In the genomic region with DNA sequence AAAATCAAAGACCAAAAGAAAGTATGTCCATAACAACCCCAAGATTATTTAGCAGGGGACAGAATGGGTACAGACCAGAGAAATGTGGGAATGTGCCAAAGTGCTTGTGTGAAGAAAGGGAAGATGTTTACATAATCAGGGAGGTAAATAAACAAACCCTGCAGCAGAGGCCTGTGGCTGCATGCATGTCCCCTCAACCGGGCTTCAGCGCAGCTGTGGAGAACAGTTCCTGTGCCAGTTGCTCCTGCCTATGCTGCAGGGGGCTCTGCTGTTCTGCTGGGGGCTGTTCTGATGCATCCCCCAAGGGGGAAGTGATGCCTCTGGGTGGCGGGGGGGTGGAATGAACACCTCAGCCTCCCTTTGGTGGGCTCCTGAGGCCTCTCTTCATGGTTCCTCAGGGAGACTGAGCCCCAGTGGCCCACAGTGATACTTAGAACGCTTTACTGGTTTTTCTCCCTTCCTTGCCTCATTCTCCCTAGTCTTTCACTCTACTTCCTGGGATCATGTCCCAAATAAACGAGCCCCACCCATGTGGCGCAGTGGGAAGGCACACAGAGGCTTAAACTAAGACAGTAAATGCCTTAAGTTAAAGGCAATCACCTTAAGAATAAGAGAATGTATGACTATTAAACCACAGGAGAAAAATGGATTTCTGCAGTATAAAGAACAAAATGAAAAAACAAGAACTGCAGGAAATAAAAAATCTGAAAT, we compare ENCODE assay signal across 17 cellular contexts. TPM values are rescaled to one million over a fixed set of nuclear protein-coding genes. Genes with fewer than 3 reads are reported as not detected.
DNase-seq lines count a peak whose midpoint lies in the region; ATAC-seq and TF ChIP-seq lines count a peak whose summit lies in the region.
"Had no signal": no experiment of that assay in that cellular context is flagged by ENCODE, and none has a peak within 500 bp of the region (broad histone marks: within the 10 kb centered on the region; RNA-seq: fewer than 3 reads in every experiment).

No MANE protein-coding gene starts in this region.

- peak overlapping the region; percentile 57 to 59 for H3K27ac ChIP-seq in tibial artery
- H3K27ac ChIP-seq in naive thymus-derived CD4-positive, alpha-beta T cell (ENCODE audit: low read depth, low read length), result no peak overlapping the region
- H3K27ac ChIP-seq: epithelial cell of prostate had no signal

- H3K4me1 Mint-ChIP-seq in naive thymus-derived CD4-positive, alpha-beta T cell, result peaks cover 0 to 3% (median 0%) of the 10 kb centered on the region in 7 donors
- H3K4me1 Mint-ChIP-seq: natural killer cell had no signal

- no peak for ATAC-seq in naive thymus-derived CD4-positive, alpha-beta T cell
- ATAC-seq: HCT116, left ventricle myocardium superior, natural killer cell had no signal

- POLR2A ChIA-PET in naive thymus-derived CD4-positive, alpha-beta T cell (lab: Charles Lee), result no interaction called here

- DNase-seq in H7, result peak; percentile 21
- DNase-seq in NCI-H69 (lab: John Stamatoyannopoulos, UW), result peak; percentile 23
- DNase-seq in tibial artery, result no peak
- no peak for DNase-seq in naive thymus-derived CD4-positive, alpha-beta T cell
- DNase-seq in NCI-H1436 (lab: John Stamatoyannopoulos, UW), result no peak
- DNase-seq in BE2C, result no peak
- DNase-seq: hippocampal formation; KG1; left ventricle myocardium superior; natural killer cell; NCI-H1417 treated with DMSO at 0.1 percent for 48 hours; NCI-H524 treated with DMSO at 0.1 percent for 48 hours; retina; stimulated activated CD4-positive, alpha-beta T cell treated with anti-CD3 and anti-CD28 coated beads, Interleukin-1b, Interleukin-23, amount 100 ng/mL, for 48 hours had no signal

- CTCF ChIA-PET in naive thymus-derived CD4-positive, alpha-beta T cell (lab: Charles Lee), result no interaction called here

- intact Hi-C loops in tibial artery (cut with DNase I; ENCODE audit: low total_unique reads), result no loop called here
- intact Hi-C loops in naive thymus-derived CD4-positive, alpha-beta T cell (cut with micrococcal nuclease), result no loop called here

- no peaks in the 10 kb centered on the region for H3K27me3 Mint-ChIP-seq in naive thymus-derived CD4-positive, alpha-beta T cell

- no peaks in the 10 kb centered on the region for H3K9me3 ChIP-seq in iPS-15b (ENCODE audit: control insufficient read depth, insufficient read depth, low read length)
- H3K9me3 ChIP-seq in tibial artery, result no peaks in the 10 kb centered on the region
- no peaks in the 10 kb centered on the region for H3K9me3 ChIP-seq in naive thymus-derived CD4-positive, alpha-beta T cell (ENCODE audit: control insufficient read depth in 2 of 3, low read length in 3 of 3)
- no peaks in the 10 kb centered on the region for H3K9me3 ChIP-seq in BE2C

- no peak for TF ChIP-seq CTCF in tibial artery (IDR thresholded peaks at IDR 0.05)
- TF ChIP-seq CTCF in BE2C (IDR thresholded peaks at IDR 0.05; ENCODE audit: low read depth, low read length), result no peak

- H3K27me3 ChIP-seq in H7 (ENCODE audit: control insufficient read depth, insufficient read depth, low read length), result no peaks in the 10 kb centered on the region
- H3K27me3 ChIP-seq in iPS-15b (ENCODE audit: control insufficient read depth, insufficient read depth, low read length), result no peaks in the 10 kb centered on the region
- no peaks in the 10 kb centered on the region for H3K27me3 ChIP-seq in tibial artery
- no peaks in the 10 kb centered on the region for H3K27me3 ChIP-seq in naive thymus-derived CD4-positive, alpha-beta T cell (ENCODE audit: control insufficient read depth in 2 of 2, insufficient read depth in 2 of 2, low read length in 2 of 2)
- H3K27me3 ChIP-seq in BE2C, result no peaks in the 10 kb centered on the region

- no peaks in the 10 kb centered on the region for H3K36me3 ChIP-seq in H7 (replicated peaks; ENCODE audit: control insufficient read depth, insufficient read depth, low read length)
- no peaks in the 10 kb centered on the region for H3K36me3 ChIP-seq in iPS-15b (ENCODE audit: control insufficient read depth, insufficient read depth, low read length)
- H3K36me3 ChIP-seq in tibial artery, result no peaks in the 10 kb centered on the region
- H3K36me3 ChIP-seq in naive thymus-derived CD4-positive, alpha-beta T cell (ENCODE audit: control insufficient read depth in 2 of 3, insufficient read depth in 3 of 3, low read length in 3 of 3), result no peaks in the 10 kb centered on the region
- H3K36me3 ChIP-seq in BE2C, result no peaks in the 10 kb centered on the region

- no peak overlapping the region for H3K4me3 ChIP-seq in H7 (ENCODE audit: insufficient read depth, low read depth, low read length)
- H3K4me3 ChIP-seq in iPS-15b (ENCODE audit: low read depth, low read length), result no peak overlapping the region
- H3K4me3 ChIP-seq in tibial artery, result no peak overlapping the region
- no peak overlapping the region for H3K4me3 ChIP-seq in naive thymus-derived CD4-positive, alpha-beta T cell (ENCODE audit: low read length)
- no peak overlapping the region for H3K4me3 ChIP-seq in BE2C (ENCODE audit: low read depth, low read length)

- peak overlapping the region; percentile 17 for H3K9ac ChIP-seq in iPS-15b (ENCODE audit: low read depth, low read length)

- H3K27ac Mint-ChIP-seq in naive thymus-derived CD4-positive, alpha-beta T cell, result no peak overlapping the region
- H3K27ac Mint-ChIP-seq: natural killer cell had no signal

- H3K9me3 Mint-ChIP-seq in naive thymus-derived CD4-positive, alpha-beta T cell, result no peaks in the 10 kb centered on the region
- H3K9me3 Mint-ChIP-seq: natural killer cell had no signal

- H3K4me3 Mint-ChIP-seq in naive thymus-derived CD4-positive, alpha-beta T cell, result no peak overlapping the region
- H3K4me3 Mint-ChIP-seq: natural killer cell had no signal

- H3K4me1 ChIP-seq in iPS-15b (ENCODE audit: control insufficient read depth, insufficient read depth, low read length), result peaks cover 5% of the 10 kb centered on the region
- H3K4me1 ChIP-seq in tibial artery, result peaks cover 0 to 34% (median 8%) of the 10 kb centered on the region in 4 donors
- no peaks in the 10 kb centered on the region for H3K4me1 ChIP-seq in naive thymus-derived CD4-positive, alpha-beta T cell (ENCODE audit: control insufficient read depth in 2 of 2, insufficient read depth in 2 of 2, low read length in 2 of 2)
- no peaks in the 10 kb centered on the region for H3K4me1 ChIP-seq in BE2C

- H3K36me3 Mint-ChIP-seq in naive thymus-derived CD4-positive, alpha-beta T cell, result peaks cover 0 to 12% (median 0%) of the 10 kb centered on the region in 5 donors
- H3K36me3 Mint-ChIP-seq: natural killer cell had no signal

RNA-seq across cellular contexts. Expression of gene RAB23, which starts 23.0 kb away (rescaled TPM):
- total RNA-seq in H7 (2014; rRNA removed; shearing (Covaris generic)), result 16.1 and 20.7 TPM in 2 replicates
- total RNA-seq in naive thymus-derived CD4-positive, alpha-beta T cell, result 1 to 10 TPM in 3 of 5 experiments, under 1 TPM in 2; 0.50 to 3.2 (median 2.0) TPM
- polyA plus RNA-seq in naive thymus-derived CD4-positive, alpha-beta T cell, result 1 to 10 TPM in 1 of 2 donors, under 1 TPM in 1; 0.70 to 2.4 TPM
- polyA plus RNA-seq in BE2C (2012; ENCODE audit: insufficient read depth, insufficient read length, low read depth), result 2.5 TPM

RNA-seq across cellular contexts. Expression of gene BAG2, which starts 27.0 kb away (rescaled TPM):
- total RNA-seq in H7 (2014; rRNA removed; shearing (Covaris generic)), result 11.9 and 12.3 TPM in 2 replicates
- 1 to 10 TPM; 3.7 to 8.1 (median 5.1) TPM for total RNA-seq in naive thymus-derived CD4-positive, alpha-beta T cell
- polyA plus RNA-seq in naive thymus-derived CD4-positive, alpha-beta T cell, result 1 to 10 TPM; 4.1 to 5.0 TPM
- polyA plus RNA-seq in BE2C (2012; ENCODE audit: insufficient read depth, insufficient read length, low read depth), result 0.73 TPM

Comparison
In these comparisons a context has a peak if more than half of its experiments do, and no peak if none do; other contexts are left out.
1. DNase-seq: peak in H7 (single experiment) and NCI-H69 (single experiment); none in tibial artery (0 of 2), naive thymus-derived CD4-positive, alpha-beta T cell (0 of 9), NCI-H1436 (single experiment) and BE2C (single experiment).